ENCODE assay signal across 1 cellular context in genomic region chr10:82282782-82283456, GRCh38.
TF ChIP-seq lines count a peak whose summit lies in the region.

No MANE protein-coding gene starts in this region.

TF ChIP-seq in SK-N-SH, 30 proteins besides CTCF, POLR2A, EP300 and RAD21 (continued from another document):
- TF ChIP-seq REST (IDR thresholded peaks at IDR 0.05; ENCODE audit: low read depth, low read length) (no peak), MEF2A (IDR thresholded peaks at IDR 0.05; ENCODE audit: borderline replicate concordance, low read depth) (no peak), FOXJ3 (CRISPR knock-in tag; IDR thresholded peaks at IDR 0.05) (no peak)
